2 cellular contexts compared by ENCODE assay signal in the genomic region with DNA sequence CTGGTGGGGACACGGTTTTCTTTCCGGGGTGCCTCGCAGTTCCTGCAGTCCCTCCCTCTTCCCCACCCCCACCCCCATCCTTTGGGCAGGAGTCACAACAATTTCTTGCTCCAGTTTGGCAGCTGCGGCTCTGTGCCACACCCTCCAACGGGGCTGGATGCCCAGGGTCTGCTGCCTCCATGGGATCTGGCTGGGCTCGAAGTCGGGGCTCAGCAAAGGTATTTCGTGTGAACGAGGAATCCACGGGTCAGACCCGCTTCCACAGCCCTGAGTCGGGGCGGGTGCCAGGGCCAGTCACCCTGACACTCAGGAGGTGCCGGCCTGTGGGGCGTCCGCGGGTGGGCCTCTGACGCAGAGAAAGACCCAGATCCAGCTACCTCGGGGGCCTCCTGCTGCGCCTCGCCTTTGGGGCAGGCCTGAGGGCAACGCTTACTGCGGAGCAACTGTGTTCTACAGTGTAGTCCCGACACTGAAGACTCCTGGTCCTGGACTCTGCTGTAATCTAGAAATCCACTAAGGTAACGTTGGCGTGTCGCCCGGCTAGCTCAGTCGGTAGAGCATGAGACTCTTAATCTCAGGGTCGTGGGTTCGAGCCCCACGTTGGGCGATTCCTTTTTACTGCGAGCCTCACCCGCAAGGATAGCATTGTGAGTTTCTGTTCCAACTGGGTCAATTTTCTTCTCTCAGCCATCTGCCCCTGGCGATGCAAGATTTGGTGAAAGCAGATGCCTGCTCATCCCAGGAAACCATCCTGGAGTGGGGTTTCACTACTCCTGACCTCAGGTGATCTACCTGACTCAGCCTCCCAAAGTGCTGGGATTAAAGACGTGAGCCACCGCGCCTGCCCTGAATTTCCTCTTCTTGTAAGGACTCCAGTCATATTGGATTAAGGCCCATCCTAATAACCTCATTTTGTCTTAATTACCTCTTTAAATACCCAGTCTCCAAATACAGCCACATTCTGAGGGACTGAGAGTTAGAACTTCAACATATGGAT.
A peak's percentile ranks its signal among the peaks of the same experiment; 100 is the strongest.
TF ChIP-seq lines count a peak whose summit lies in the region.

No MANE protein-coding gene starts in this region.

TF ChIP-seq in IMR-90, 13 proteins besides CTCF, POLR2A, EP300 and RAD21:
- TF ChIP-seq, protein P1, sequence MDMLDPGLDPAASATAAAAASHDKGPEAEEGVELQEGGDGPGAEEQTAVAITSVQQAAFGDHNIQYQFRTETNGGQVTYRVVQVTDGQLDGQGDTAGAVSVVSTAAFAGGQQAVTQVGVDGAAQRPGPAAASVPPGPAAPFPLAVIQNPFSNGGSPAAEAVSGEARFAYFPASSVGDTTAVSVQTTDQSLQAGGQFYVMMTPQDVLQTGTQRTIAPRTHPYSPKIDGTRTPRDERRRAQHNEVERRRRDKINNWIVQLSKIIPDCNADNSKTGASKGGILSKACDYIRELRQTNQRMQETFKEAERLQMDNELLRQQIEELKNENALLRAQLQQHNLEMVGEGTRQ (IDR thresholded peaks at IDR 0.05; ENCODE audit: low read depth, low read length): no peak
- TF ChIP-seq FOS (IDR thresholded peaks at IDR 0.05; ENCODE audit: low read depth, low read length): peak; percentile 42; the same call in 1 of the 2 replicates
- no peak for TF ChIP-seq RCOR1 (IDR thresholded peaks at IDR 0.05; ENCODE audit: insufficient replicate concordance, low read length)
- no peak for TF ChIP-seq NFE2L2 (IDR thresholded peaks at IDR 0.05; ENCODE audit: low read depth, low read length)
- no peak for TF ChIP-seq CHD1 (IDR thresholded peaks at IDR 0.05; ENCODE audit: low read depth, low read length)

TF ChIP-seq in HepG2, 621 proteins besides CTCF, POLR2A, EP300 and RAD21 (continues in another document):
- TF ChIP-seq ZNF850 (CRISPR knock-in tag; conservative IDR thresholded peaks at IDR 0.05) (no peak), YEATS4 (CRISPR knock-in tag; IDR thresholded peaks at IDR 0.05; ENCODE audit: borderline replicate concordance) (0 out of 2 replicates have a peak, but pooled peaks have one; percentile 43), SRSF9 (IDR thresholded peaks at IDR 0.05; ENCODE audit: borderline replicate concordance, insufficient read depth, low read depth, low read length, poor library complexity, severe bottlenecking) (no peak), RARA (CRISPR knock-in tag; IDR thresholded peaks at IDR 0.05) (no peak), TP53 (CRISPR knock-in tag; conservative IDR thresholded peaks at IDR 0.05) (0 out of 2 replicates have a peak, but pooled peaks have one; percentile 38), ZFP37 (CRISPR knock-in tag; IDR thresholded peaks at IDR 0.05; ENCODE audit: borderline replicate concordance) (no peak), ZNF207 (IDR thresholded peaks at IDR 0.05; ENCODE audit: borderline replicate concordance) (no peak), ZNF235 (CRISPR knock-in tag; IDR thresholded peaks at IDR 0.05; ENCODE audit: borderline replicate concordance) (no peak), ARNT (IDR thresholded peaks at IDR 0.05) (no peak), ZNF383 (CRISPR knock-in tag; IDR thresholded peaks at IDR 0.05; ENCODE audit: borderline replicate concordance) (no peak), SCMH1 (CRISPR knock-in tag; IDR thresholded peaks at IDR 0.05; ENCODE audit: borderline replicate concordance) (no peak), ZBTB1 (CRISPR knock-in tag; IDR thresholded peaks at IDR 0.05; ENCODE audit: borderline replicate concordance) (no peak), FIP1L1 (IDR thresholded peaks at IDR 0.05; ENCODE audit: borderline replicate concordance, insufficient read depth, low read depth, low read length) (no peak), ATF6 (CRISPR knock-in tag; conservative IDR thresholded peaks at IDR 0.05) (no peak), ZNF724P (CRISPR knock-in tag; IDR thresholded peaks at IDR 0.05; ENCODE audit: borderline replicate concordance) (no peak), KMT2B (CRISPR knock-in tag; IDR thresholded peaks at IDR 0.05) (no peak), ZNF484 (CRISPR knock-in tag; IDR thresholded peaks at IDR 0.05; ENCODE audit: borderline replicate concordance, low read depth) (no peak), SETDB1 (CRISPR knock-in tag; IDR thresholded peaks at IDR 0.05; ENCODE audit: borderline replicate concordance) (no peak), ZNF761 (CRISPR knock-in tag; conservative IDR thresholded peaks at IDR 0.05) (0 out of 2 replicates have a peak, but pooled peaks have one; percentile 58), ZFP90 (CRISPR knock-in tag; IDR thresholded peaks at IDR 0.05; ENCODE audit: borderline replicate concordance) (no peak), ZNF83 (CRISPR knock-in tag; IDR thresholded peaks at IDR 0.05; ENCODE audit: borderline replicate concordance) (no peak), NR1H2 (CRISPR knock-in tag; IDR thresholded peaks at IDR 0.05; ENCODE audit: borderline replicate concordance, low read depth) (no peak), ZNF33B (CRISPR knock-in tag; IDR thresholded peaks at IDR 0.05) (no peak), MTA3 (CRISPR knock-in tag; IDR thresholded peaks at IDR 0.05) (no peak), ZNF501 (CRISPR knock-in tag; IDR thresholded peaks at IDR 0.05) (no peak)
- TF ChIP-seq, protein P2, sequence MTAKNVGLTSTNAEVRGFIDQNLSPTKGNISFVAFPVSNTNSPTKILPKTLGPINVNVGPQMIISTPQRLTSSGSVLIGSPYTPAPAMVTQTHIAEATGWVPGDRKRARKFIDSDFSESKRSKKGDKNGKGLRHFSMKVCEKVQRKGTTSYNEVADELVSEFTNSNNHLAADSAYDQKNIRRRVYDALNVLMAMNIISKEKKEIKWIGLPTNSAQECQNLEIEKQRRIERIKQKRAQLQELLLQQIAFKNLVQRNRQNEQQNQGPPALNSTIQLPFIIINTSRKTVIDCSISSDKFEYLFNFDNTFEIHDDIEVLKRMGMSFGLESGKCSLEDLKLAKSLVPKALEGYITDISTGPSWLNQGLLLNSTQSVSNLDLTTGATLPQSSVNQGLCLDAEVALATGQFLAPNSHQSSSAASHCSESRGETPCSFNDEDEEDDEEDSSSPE (CRISPR knock-in tag; IDR thresholded peaks at IDR 0.05): no peak
- TF ChIP-seq, protein P1 (IDR thresholded peaks at IDR 0.05; ENCODE audit: low read depth, low read length): no peak
- TF ChIP-seq, protein P1 (CRISPR knock-in tag; IDR thresholded peaks at IDR 0.05; ENCODE audit: borderline replicate concordance): no peak
- TF ChIP-seq, protein P3, sequence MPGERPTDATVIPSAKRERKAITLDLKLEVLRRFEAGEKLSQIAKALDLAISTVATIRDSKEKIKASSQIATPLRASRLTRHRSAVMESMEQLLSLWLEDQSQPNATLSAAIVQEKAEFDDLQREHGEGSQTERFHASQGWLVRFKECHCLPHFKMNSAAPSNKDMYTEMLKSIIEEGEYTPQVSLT (CRISPR knock-in tag; IDR thresholded peaks at IDR 0.05; ENCODE audit: borderline replicate concordance, low read depth): no peak
- TF ChIP-seq, protein P4, sequence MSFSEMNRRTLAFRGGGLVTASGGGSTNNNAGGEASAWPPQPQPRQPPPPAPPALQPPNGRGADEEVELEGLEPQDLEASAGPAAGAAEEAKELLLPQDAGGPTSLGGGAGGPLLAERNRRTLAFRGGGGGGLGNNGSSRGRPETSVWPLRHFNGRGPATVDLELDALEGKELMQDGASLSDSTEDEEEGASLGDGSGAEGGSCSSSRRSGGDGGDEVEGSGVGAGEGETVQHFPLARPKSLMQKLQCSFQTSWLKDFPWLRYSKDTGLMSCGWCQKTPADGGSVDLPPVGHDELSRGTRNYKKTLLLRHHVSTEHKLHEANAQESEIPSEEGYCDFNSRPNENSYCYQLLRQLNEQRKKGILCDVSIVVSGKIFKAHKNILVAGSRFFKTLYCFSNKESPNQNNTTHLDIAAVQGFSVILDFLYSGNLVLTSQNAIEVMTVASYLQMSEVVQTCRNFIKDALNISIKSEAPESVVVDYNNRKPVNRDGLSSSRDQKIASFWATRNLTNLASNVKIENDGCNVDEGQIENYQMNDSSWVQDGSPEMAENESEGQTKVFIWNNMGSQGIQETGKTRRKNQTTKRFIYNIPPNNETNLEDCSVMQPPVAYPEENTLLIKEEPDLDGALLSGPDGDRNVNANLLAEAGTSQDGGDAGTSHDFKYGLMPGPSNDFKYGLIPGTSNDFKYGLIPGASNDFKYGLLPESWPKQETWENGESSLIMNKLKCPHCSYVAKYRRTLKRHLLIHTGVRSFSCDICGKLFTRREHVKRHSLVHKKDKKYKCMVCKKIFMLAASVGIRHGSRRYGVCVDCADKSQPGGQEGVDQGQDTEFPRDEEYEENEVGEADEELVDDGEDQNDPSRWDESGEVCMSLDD (CRISPR knock-in tag; IDR thresholded peaks at IDR 0.05; ENCODE audit: borderline replicate concordance): 0 out of 2 replicates have a peak, but pooled peaks have one; percentile 74
- TF ChIP-seq, protein P5, sequence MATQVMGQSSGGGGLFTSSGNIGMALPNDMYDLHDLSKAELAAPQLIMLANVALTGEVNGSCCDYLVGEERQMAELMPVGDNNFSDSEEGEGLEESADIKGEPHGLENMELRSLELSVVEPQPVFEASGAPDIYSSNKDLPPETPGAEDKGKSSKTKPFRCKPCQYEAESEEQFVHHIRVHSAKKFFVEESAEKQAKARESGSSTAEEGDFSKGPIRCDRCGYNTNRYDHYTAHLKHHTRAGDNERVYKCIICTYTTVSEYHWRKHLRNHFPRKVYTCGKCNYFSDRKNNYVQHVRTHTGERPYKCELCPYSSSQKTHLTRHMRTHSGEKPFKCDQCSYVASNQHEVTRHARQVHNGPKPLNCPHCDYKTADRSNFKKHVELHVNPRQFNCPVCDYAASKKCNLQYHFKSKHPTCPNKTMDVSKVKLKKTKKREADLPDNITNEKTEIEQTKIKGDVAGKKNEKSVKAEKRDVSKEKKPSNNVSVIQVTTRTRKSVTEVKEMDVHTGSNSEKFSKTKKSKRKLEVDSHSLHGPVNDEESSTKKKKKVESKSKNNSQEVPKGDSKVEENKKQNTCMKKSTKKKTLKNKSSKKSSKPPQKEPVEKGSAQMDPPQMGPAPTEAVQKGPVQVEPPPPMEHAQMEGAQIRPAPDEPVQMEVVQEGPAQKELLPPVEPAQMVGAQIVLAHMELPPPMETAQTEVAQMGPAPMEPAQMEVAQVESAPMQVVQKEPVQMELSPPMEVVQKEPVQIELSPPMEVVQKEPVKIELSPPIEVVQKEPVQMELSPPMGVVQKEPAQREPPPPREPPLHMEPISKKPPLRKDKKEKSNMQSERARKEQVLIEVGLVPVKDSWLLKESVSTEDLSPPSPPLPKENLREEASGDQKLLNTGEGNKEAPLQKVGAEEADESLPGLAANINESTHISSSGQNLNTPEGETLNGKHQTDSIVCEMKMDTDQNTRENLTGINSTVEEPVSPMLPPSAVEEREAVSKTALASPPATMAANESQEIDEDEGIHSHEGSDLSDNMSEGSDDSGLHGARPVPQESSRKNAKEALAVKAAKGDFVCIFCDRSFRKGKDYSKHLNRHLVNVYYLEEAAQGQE (IDR thresholded peaks at IDR 0.05; ENCODE audit: borderline replicate concordance in 1 of 2, low read depth in 1 of 2, low read length in 2 of 2): no peak
- TF ChIP-seq, protein P6, sequence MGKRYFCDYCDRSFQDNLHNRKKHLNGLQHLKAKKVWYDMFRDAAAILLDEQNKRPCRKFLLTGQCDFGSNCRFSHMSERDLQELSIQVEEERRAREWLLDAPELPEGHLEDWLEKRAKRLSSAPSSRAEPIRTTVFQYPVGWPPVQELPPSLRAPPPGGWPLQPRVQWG (CRISPR knock-in tag; IDR thresholded peaks at IDR 0.05; ENCODE audit: borderline replicate concordance, low read depth): no peak
- TF ChIP-seq, protein P7, sequence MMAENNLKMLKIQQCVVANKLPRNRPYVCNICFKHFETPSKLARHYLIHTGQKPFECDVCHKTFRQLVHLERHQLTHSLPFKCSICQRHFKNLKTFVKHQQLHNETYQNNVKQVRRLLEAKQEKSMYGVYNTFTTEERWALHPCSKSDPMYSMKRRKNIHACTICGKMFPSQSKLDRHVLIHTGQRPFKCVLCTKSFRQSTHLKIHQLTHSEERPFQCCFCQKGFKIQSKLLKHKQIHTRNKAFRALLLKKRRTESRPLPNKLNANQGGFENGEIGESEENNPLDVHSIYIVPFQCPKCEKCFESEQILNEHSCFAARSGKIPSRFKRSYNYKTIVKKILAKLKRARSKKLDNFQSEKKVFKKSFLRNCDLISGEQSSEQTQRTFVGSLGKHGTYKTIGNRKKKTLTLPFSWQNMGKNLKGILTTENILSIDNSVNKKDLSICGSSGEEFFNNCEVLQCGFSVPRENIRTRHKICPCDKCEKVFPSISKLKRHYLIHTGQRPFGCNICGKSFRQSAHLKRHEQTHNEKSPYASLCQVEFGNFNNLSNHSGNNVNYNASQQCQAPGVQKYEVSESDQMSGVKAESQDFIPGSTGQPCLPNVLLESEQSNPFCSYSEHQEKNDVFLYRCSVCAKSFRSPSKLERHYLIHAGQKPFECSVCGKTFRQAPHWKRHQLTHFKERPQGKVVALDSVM (CRISPR knock-in tag; IDR thresholded peaks at IDR 0.05): peak; percentile 20; the same call in 1 of the 2 replicates
- TF ChIP-seq, protein P8, sequence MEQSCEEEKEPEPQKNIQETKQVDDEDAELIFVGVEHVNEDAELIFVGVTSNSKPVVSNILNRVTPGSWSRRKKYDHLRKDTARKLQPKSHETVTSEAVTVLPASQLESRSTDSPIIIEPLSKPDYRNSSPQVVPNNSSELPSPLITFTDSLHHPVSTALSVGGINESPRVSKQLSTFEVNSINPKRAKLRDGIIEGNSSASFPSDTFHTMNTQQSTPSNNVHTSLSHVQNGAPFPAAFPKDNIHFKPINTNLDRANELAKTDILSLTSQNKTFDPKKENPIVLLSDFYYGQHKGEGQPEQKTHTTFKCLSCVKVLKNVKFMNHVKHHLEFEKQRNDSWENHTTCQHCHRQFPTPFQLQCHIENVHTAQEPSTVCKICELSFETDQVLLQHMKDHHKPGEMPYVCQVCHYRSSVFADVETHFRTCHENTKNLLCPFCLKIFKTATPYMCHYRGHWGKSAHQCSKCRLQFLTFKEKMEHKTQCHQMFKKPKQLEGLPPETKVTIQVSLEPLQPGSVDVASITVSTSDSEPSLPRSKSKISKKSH (CRISPR knock-in tag; IDR thresholded peaks at IDR 0.05; ENCODE audit: borderline replicate concordance): no peak
